ENCODE assay signal across 22 cellular contexts in the genomic region with DNA sequence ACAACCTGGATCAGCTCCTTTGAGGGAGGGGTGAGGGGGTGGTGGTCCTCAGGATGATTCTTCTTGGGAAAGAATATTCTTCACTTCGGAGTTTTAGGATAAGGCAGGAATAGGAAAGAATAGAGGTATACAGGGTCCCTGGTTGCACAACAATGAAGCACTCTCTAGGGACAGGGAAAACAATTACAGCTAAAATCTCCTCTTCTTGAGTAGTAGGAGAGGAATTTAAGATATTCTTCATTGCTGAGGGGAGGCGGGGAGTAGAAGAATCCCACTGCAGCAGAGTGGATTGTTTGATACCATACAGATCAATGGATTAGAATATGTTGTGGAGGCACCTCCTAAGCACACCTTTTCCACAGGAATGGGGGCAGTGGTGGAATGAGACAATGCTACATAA. TPM values are rescaled to one million over a fixed set of nuclear protein-coding genes. Genes with fewer than 3 reads are reported as not detected.
"Had no signal": no experiment of that assay in that cellular context is flagged by ENCODE, and none has a peak within 500 bp of the region (broad histone marks: within the 10 kb centered on the region; RNA-seq: fewer than 3 reads in every experiment).

No MANE protein-coding gene starts in this region.

- H3K4me1 ChIP-seq: SJSA1 had no signal

- DNase-seq: Kasumi-1, MM.1S, NCI-H1092 treated with DMSO at 0.1 percent for 48 hours, NCI-H1436, NCI-H187, NCI-H2029, NCI-H2081 treated with DMSO at 0.1 percent for 48 hours, NCI-H2227 treated with DMSO at 0.1 percent for 48 hours, NCI-H69, NCI-H774, Right ventricle myocardium superior, RPMI8226, SIG-M5, SW 1271 had no signal

- H3K9ac ChIP-seq: KMS-11 had no signal

- FAIRE-seq: HTR-8/SVneo, K562, RCC 7860 had no signal

- H3K4me3 ChIP-seq: K562, SJSA1, SK-N-MC had no signal

- H3K4me2 ChIP-seq: KMS-11 had no signal

- H3K36me3 ChIP-seq: SJSA1 had no signal

- H3K27ac ChIP-seq: HL-60, KMS-11, SJSA1, SK-N-MC had no signal

RNA-seq across cellular contexts. Expression of gene SLC9C1, which starts 20.5 kb away (rescaled TPM):
- polyA plus RNA-seq: IgD-negative memory B cell, K562 had no signal

RNA-seq across cellular contexts. Expression of gene CD200, which starts 59.4 kb away (rescaled TPM):
- polyA plus RNA-seq: K562 had no signal
